ENCODE assay signal across 1 cellular context in genomic region chr1:93617670-93618488, GRCh38.
A peak's percentile ranks its signal among the peaks of the same experiment; 100 is the strongest.
TF ChIP-seq lines count a peak whose summit lies in the region.

No MANE protein-coding gene starts in this region.

TF ChIP-seq in HepG2, 621 proteins besides CTCF, POLR2A, EP300 and RAD21 (continued from another document and continues in another):
- TF ChIP-seq IRX3 (CRISPR knock-in tag; IDR thresholded peaks at IDR 0.05; ENCODE audit: borderline replicate concordance, low read depth) = peak; percentile 57; the same call in 1 of the 2 replicates
- no peak; the same call in 1 of the 2 replicates for TF ChIP-seq GTF2F1 (IDR thresholded peaks at IDR 0.05; ENCODE audit: low read length)
- TF ChIP-seq ZNF800 (CRISPR knock-in tag; IDR thresholded peaks at IDR 0.05) = no peak
- TF ChIP-seq ZMYM4 (CRISPR knock-in tag; IDR thresholded peaks at IDR 0.05) = 0 out of 2 replicates have a peak, but pooled peaks have one; percentile 33
- TF ChIP-seq ETV6 (CRISPR knock-in tag; conservative IDR thresholded peaks at IDR 0.05) = no peak
- TF ChIP-seq ZBTB34 (CRISPR knock-in tag; IDR thresholded peaks at IDR 0.05) = peak; percentile 96
- peak; percentile 82 for TF ChIP-seq ZNF350 (CRISPR knock-in tag; IDR thresholded peaks at IDR 0.05; ENCODE audit: borderline replicate concordance, low read depth)
- no peak for TF ChIP-seq XRCC5 (optimal IDR thresholded peaks at IDR 0.05; ENCODE audit: low read length)
- peak; percentile 97 for TF ChIP-seq SSRP1 (CRISPR knock-in tag; IDR thresholded peaks at IDR 0.05)
- peak; percentile 73 for TF ChIP-seq ZNF574 (CRISPR knock-in tag; IDR thresholded peaks at IDR 0.05)
- 0 out of 2 replicates have a peak, but pooled peaks have one; percentile 58 for TF ChIP-seq TBX3 (IDR thresholded peaks at IDR 0.05; ENCODE audit: borderline replicate concordance)
- TF ChIP-seq CCAR2 (optimal IDR thresholded peaks at IDR 0.05; ENCODE audit: low read depth, low read length) = no peak
- peak; percentile 44; the same call in 1 of the 2 replicates for TF ChIP-seq TMF1 (CRISPR knock-in tag; IDR thresholded peaks at IDR 0.05; ENCODE audit: low read depth)
- TF ChIP-seq ZFP91 (CRISPR knock-in tag; IDR thresholded peaks at IDR 0.05; ENCODE audit: borderline replicate concordance) = peak; percentile 95
- peak; percentile 76 for TF ChIP-seq KDM6A (CRISPR knock-in tag; IDR thresholded peaks at IDR 0.05; ENCODE audit: low read depth)
- TF ChIP-seq ERF (CRISPR knock-in tag; IDR thresholded peaks at IDR 0.05) = peak; percentile 38
- TF ChIP-seq ZNF30 (CRISPR knock-in tag; IDR thresholded peaks at IDR 0.05) = no peak
- TF ChIP-seq ZNF644 (CRISPR knock-in tag; IDR thresholded peaks at IDR 0.05; ENCODE audit: low read depth) = peak; percentile 70; the same call in 1 of the 2 replicates
- TF ChIP-seq SOX13 (IDR thresholded peaks at IDR 0.05) = peak; percentile 88
- peak; percentile 90 to 91; a peak in 3 of 4 replicates for TF ChIP-seq SOX13 (CRISPR knock-in tag; conservative IDR thresholded peaks at IDR 0.05 in 1 of 2, IDR thresholded peaks at IDR 0.05 in 1 of 2)
- TF ChIP-seq MXI1 (IDR thresholded peaks at IDR 0.05; ENCODE audit: borderline replicate concordance, low read depth, low read length) = peak; percentile 26; the same call in 1 of the 3 replicates
- peak; percentile 22; the same call in 1 of the 2 replicates for TF ChIP-seq HOXA5 (CRISPR knock-in tag; IDR thresholded peaks at IDR 0.05)
- TF ChIP-seq U2AF1 (optimal IDR thresholded peaks at IDR 0.05; ENCODE audit: low read depth, low read length) = peak; percentile 11
- TF ChIP-seq NAIF1 (CRISPR knock-in tag; IDR thresholded peaks at IDR 0.05; ENCODE audit: borderline replicate concordance) = peak; percentile 81; the same call in 1 of the 2 replicates
- no peak for TF ChIP-seq ZNF607 (CRISPR knock-in tag; IDR thresholded peaks at IDR 0.05; ENCODE audit: borderline replicate concordance)
- TF ChIP-seq ZNF382 (CRISPR knock-in tag; IDR thresholded peaks at IDR 0.05; ENCODE audit: borderline replicate concordance) = no peak
- peak; percentile 75; the same call in 1 of the 2 replicates for TF ChIP-seq SMAD1 (CRISPR knock-in tag; IDR thresholded peaks at IDR 0.05; ENCODE audit: borderline replicate concordance, low read depth)
- TF ChIP-seq IKZF5 (CRISPR knock-in tag; IDR thresholded peaks at IDR 0.05) = peak; percentile 59
- 0 out of 2 replicates have a peak, but pooled peaks have one; percentile 12 for TF ChIP-seq HCFC1 (IDR thresholded peaks at IDR 0.05; ENCODE audit: low read depth, low read length)
- TF ChIP-seq MAZ (IDR thresholded peaks at IDR 0.05; ENCODE audit: borderline replicate concordance, low read depth, low read length) = no peak
- no peak for TF ChIP-seq MAZ (CRISPR knock-in tag; IDR thresholded peaks at IDR 0.05; ENCODE audit: low read depth)
- TF ChIP-seq ZC3H13 (CRISPR knock-in tag; IDR thresholded peaks at IDR 0.05) = 0 out of 2 replicates have a peak, but pooled peaks have one; percentile 64
- TF ChIP-seq LCORL (IDR thresholded peaks at IDR 0.05) = 0 out of 2 replicates have a peak, but pooled peaks have one; percentile 18
- TF ChIP-seq LCORL (CRISPR knock-in tag; IDR thresholded peaks at IDR 0.05) = peak; percentile 64
- TF ChIP-seq ZNF816 (CRISPR knock-in tag; IDR thresholded peaks at IDR 0.05; ENCODE audit: borderline replicate concordance) = no peak; the same call in 1 of the 2 replicates
- no peak for TF ChIP-seq ZNF414 (CRISPR knock-in tag; IDR thresholded peaks at IDR 0.05)
- TF ChIP-seq THAP7 (CRISPR knock-in tag; IDR thresholded peaks at IDR 0.05) = 0 out of 2 replicates have a peak, but pooled peaks have one; percentile 39
- no peak for TF ChIP-seq SYNCRIP (IDR thresholded peaks at IDR 0.05; ENCODE audit: insufficient read depth, low read depth, low read length)
- TF ChIP-seq BATF2 (CRISPR knock-in tag; IDR thresholded peaks at IDR 0.05) = 0 out of 2 replicates have a peak, but pooled peaks have one; percentile 42
- peak; percentile 88 for TF ChIP-seq ASH2L (IDR thresholded peaks at IDR 0.05; ENCODE audit: insufficient read length, low read depth, low read length)
- 0 out of 2 replicates have a peak, but pooled peaks have one; percentile 50 for TF ChIP-seq MTERF4 (CRISPR knock-in tag; IDR thresholded peaks at IDR 0.05)
- TF ChIP-seq FOXA1 (IDR thresholded peaks at IDR 0.05) = no peak
- peak; percentile 69 for TF ChIP-seq FOXA1 (CRISPR knock-in tag; IDR thresholded peaks at IDR 0.05)
- peak; percentile 23; the same call in 1 of the 2 replicates for TF ChIP-seq ZBED4 (CRISPR knock-in tag; IDR thresholded peaks at IDR 0.05; ENCODE audit: borderline replicate concordance)
- peak; percentile 50 for TF ChIP-seq KLF11 (CRISPR knock-in tag; IDR thresholded peaks at IDR 0.05)
- peak; percentile 69 for TF ChIP-seq PHF21A (CRISPR knock-in tag; IDR thresholded peaks at IDR 0.05)
- no peak for TF ChIP-seq SNAPC5 (CRISPR knock-in tag; IDR thresholded peaks at IDR 0.05; ENCODE audit: borderline replicate concordance)
- peak; percentile 57 for TF ChIP-seq ATF7 (IDR thresholded peaks at IDR 0.05)
- TF ChIP-seq ATF7 (CRISPR knock-in tag; IDR thresholded peaks at IDR 0.05) = no peak; the same call in 1 of the 2 replicates
